9 cellular contexts compared by ENCODE assay signal in genomic region chr17:17691468-17692263, GRCh38. TPM values are rescaled to one million over a fixed set of nuclear protein-coding genes. Genes with fewer than 3 reads are reported as not detected.
DNase-seq lines count a peak whose midpoint lies in the region; ATAC-seq and TF ChIP-seq lines count a peak whose summit lies in the region.
"Had no signal": no experiment of that assay in that cellular context is flagged by ENCODE, and none has a peak within 500 bp of the region (broad histone marks: within the 10 kb centered on the region; RNA-seq: fewer than 3 reads in every experiment).

No MANE protein-coding gene starts in this region.

- H3K9me3 ChIP-seq in CD8-positive, alpha-beta memory T cell (ENCODE audit: low read length), result no peaks in the 10 kb centered on the region
- H3K9me3 ChIP-seq in GM23248 (ENCODE audit: low read depth), result no peaks in the 10 kb centered on the region
- H3K9me3 ChIP-seq in testis, result no peaks in the 10 kb centered on the region

- no peaks in the 10 kb centered on the region for H4K20me1 ChIP-seq in GM23248 (ENCODE audit: insufficient read depth)

- POLR2A ChIA-PET in CD8-positive, alpha-beta memory T cell (lab: Charles Lee), result interaction anchor here (1.5 kb wide), 1 partner anchor 9 kb away, joined by 8 read pairs; no protein-coding TSS in a partner anchor

- peaks cover 9% of the 10 kb centered on the region for H3F3A ChIP-seq in GM23248 (ENCODE audit: insufficient read depth)

- peaks cover 0 to 2% of the 10 kb centered on the region in 2 donors for H3K27me3 Mint-ChIP-seq in CD8-positive, alpha-beta memory T cell
- no peaks in the 10 kb centered on the region for H3K27me3 Mint-ChIP-seq in activated naive CD8-positive, alpha-beta T cell
- no peaks in the 10 kb centered on the region for H3K27me3 Mint-ChIP-seq in natural killer cell (ENCODE audit: low read depth in 2 of 2)

- TF ChIP-seq CTCF in natural killer cell (IDR thresholded peaks at IDR 0.05) (no peak), testis (IDR thresholded peaks at IDR 0.05) (no peak)

- peaks cover 41 to 74% (median 62%) of the 10 kb centered on the region in 3 donors for H3K4me1 Mint-ChIP-seq in CD8-positive, alpha-beta memory T cell
- H3K4me1 Mint-ChIP-seq in activated naive CD8-positive, alpha-beta T cell (ENCODE audit: low read depth), result peaks cover 68% of the 10 kb centered on the region
- H3K4me1 Mint-ChIP-seq in natural killer cell, result peaks cover 36 to 51% of the 10 kb centered on the region in 2 donors

- H3K36me3 ChIP-seq in CD8-positive, alpha-beta memory T cell (ENCODE audit: insufficient read depth, low read length), result no peaks in the 10 kb centered on the region
- H3K36me3 ChIP-seq in GM23248 (ENCODE audit: low read depth), result no peaks in the 10 kb centered on the region
- no peaks in the 10 kb centered on the region for H3K36me3 ChIP-seq in testis (ENCODE audit: low read depth, missing control alignments)

- CTCF ChIA-PET in CD8-positive, alpha-beta memory T cell (lab: Charles Lee), result interaction anchor here (1.4 to 3.4 kb wide), 2 partner anchors 8 to 11 kb away, joined by 6 to 18 read pairs; partner anchors contain the start of gene RAI1

- TF ChIP-seq POLR2A in testis (IDR thresholded peaks at IDR 0.05), result no peak

- no peak for ATAC-seq in natural killer cell
- ATAC-seq in HG02870 (IDR thresholded peaks at IDR 0.05; ENCODE audit: unreplicated experiment), result no peak

- 53 to 65% methylated on average over 8 of the region's 8 CpGs for WGBS in GM23248 (ENCODE audit: low coverage in 1 of 2, low lambda C conversion rate in 2 of 2, missing lambda C conversion rate in 2 of 2), 2 experiments
- 43 to 50% methylated on average over 8 of the region's 8 CpGs for WGBS in testis, 2 donors

- H3K9me3 Mint-ChIP-seq in CD8-positive, alpha-beta memory T cell, result no peaks in the 10 kb centered on the region
- no peaks in the 10 kb centered on the region for H3K9me3 Mint-ChIP-seq in activated naive CD8-positive, alpha-beta T cell (ENCODE audit: low read depth)
- H3K9me3 Mint-ChIP-seq in natural killer cell, result no peaks in the 10 kb centered on the region

- no peak overlapping the region for H3K27ac ChIP-seq in CD8-positive, alpha-beta memory T cell (ENCODE audit: low read depth, low read length)
- H3K27ac ChIP-seq in GM23248 (no peak overlapping the region), testis (peak overlapping the region in 1 of 2 donors; percentile 98)

- H3K4me3 ChIP-seq in CD8-positive, alpha-beta memory T cell (ENCODE audit: low read length), result no peak overlapping the region
- H3K4me3 ChIP-seq in GM23248 (no peak overlapping the region), testis (no peak overlapping the region)

- no peak overlapping the region for H3K4me2 ChIP-seq in GM23248 (ENCODE audit: unreplicated experiment)

- H3K79me2 ChIP-seq in GM23248 (ENCODE audit: insufficient read depth), result peaks cover 90% of the 10 kb centered on the region

- no peaks in the 10 kb centered on the region for H3K27me3 ChIP-seq in CD8-positive, alpha-beta memory T cell (ENCODE audit: insufficient read depth, low read length, poor library complexity, severe bottlenecking)
- no peaks in the 10 kb centered on the region for H3K27me3 ChIP-seq in GM23248 (replicated peaks; ENCODE audit: insufficient read depth)
- H3K27me3 ChIP-seq in testis, result no peaks in the 10 kb centered on the region

- DNase-seq in CD8-positive, alpha-beta memory T cell, result no peak
- no peak for DNase-seq in GM23248
- no peak for DNase-seq in natural killer cell
- DNase-seq in posterior vena cava (ENCODE audit: low spot score), result no peak
- no peak for DNase-seq in glomerular visceral epithelial cell (ENCODE audit: extremely low spot score)
- no peak for DNase-seq in testis
- DNase-seq: foreskin melanocyte had no signal

- H3K9me2 ChIP-seq in GM23248 (ENCODE audit: insufficient read depth), result no peaks in the 10 kb centered on the region

- peak overlapping the region; percentile 18; the same call in 1 of the 2 replicates for H3K9ac ChIP-seq in GM23248

- in situ Hi-C loops in GM23248 (cut with MboI), result loop anchor here (25.0 kb wide), 2 partner anchors 171 to 346 kb away; partner anchors contain the start of genes ATPAF2 and GID4

- peaks cover 0 to 3% (median 0%) of the 10 kb centered on the region in 3 donors for H3K36me3 Mint-ChIP-seq in CD8-positive, alpha-beta memory T cell
- no peaks in the 10 kb centered on the region for H3K36me3 Mint-ChIP-seq in activated naive CD8-positive, alpha-beta T cell
- no peaks in the 10 kb centered on the region for H3K36me3 Mint-ChIP-seq in natural killer cell

- peaks cover 54% of the 10 kb centered on the region for H3K4me1 ChIP-seq in CD8-positive, alpha-beta memory T cell (ENCODE audit: insufficient read depth, low read length)
- H3K4me1 ChIP-seq in GM23248 (ENCODE audit: insufficient read depth), result peaks cover 25% of the 10 kb centered on the region
- peaks cover 43% of the 10 kb centered on the region for H3K4me1 ChIP-seq in testis

- peak overlapping the region in 3 of 7 donors; percentile 20 to 83 (median 32) for H3K4me3 Mint-ChIP-seq in CD8-positive, alpha-beta memory T cell
- peak overlapping the region; percentile 47 for H3K4me3 Mint-ChIP-seq in activated naive CD8-positive, alpha-beta T cell
- no peak overlapping the region for H3K4me3 Mint-ChIP-seq in natural killer cell

- no peak overlapping the region for H2AFZ ChIP-seq in GM23248

- intact Hi-C loops in natural killer cell (cut with micrococcal nuclease) (no loop called here), posterior vena cava (cut with DNase I) (no loop called here), testis (cut with DNase I; ENCODE audit: low total_unique reads) (no loop called here)

- H3K27ac Mint-ChIP-seq in CD8-positive, alpha-beta memory T cell, result peak overlapping the region; percentile 39 to 100 (median 80)
- H3K27ac Mint-ChIP-seq in activated naive CD8-positive, alpha-beta T cell, result peak overlapping the region; percentile 99
- H3K27ac Mint-ChIP-seq in natural killer cell, result peak overlapping the region; percentile 1 to 99

RNA-seq across cellular contexts. Expression of gene RAI1, which starts 10.4 kb away (rescaled TPM):
- total RNA-seq in CD8-positive, alpha-beta memory T cell, result 10 to 100 TPM; 19.7 to 20.2 TPM
- polyA plus RNA-seq in CD8-positive, alpha-beta memory T cell, result 5.6 TPM
- total RNA-seq in GM23248 (2014; rRNA removed; shearing (Covaris generic)), result 9.1 and 17.8 TPM in 2 replicates
- polyA plus RNA-seq in GM23248 (2016; fragmentation: Nextera tagmentation; extraction: Ambion mirVana) (4.4 and 5.2 TPM in 2 replicates), testis (ENCODE audit: insufficient read depth, low read depth, low replicate concordance) (17.5 TPM)
- total RNA-seq in natural killer cell (10 to 100 TPM; 39.8 to 55.0 (median 49.4) TPM), posterior vena cava (10 to 100 TPM; 25.6 to 36.5 TPM), testis (10 to 100 TPM; 42.8 to 44.5 TPM)
